9 cellular contexts compared by ENCODE assay signal in the genomic region with DNA sequence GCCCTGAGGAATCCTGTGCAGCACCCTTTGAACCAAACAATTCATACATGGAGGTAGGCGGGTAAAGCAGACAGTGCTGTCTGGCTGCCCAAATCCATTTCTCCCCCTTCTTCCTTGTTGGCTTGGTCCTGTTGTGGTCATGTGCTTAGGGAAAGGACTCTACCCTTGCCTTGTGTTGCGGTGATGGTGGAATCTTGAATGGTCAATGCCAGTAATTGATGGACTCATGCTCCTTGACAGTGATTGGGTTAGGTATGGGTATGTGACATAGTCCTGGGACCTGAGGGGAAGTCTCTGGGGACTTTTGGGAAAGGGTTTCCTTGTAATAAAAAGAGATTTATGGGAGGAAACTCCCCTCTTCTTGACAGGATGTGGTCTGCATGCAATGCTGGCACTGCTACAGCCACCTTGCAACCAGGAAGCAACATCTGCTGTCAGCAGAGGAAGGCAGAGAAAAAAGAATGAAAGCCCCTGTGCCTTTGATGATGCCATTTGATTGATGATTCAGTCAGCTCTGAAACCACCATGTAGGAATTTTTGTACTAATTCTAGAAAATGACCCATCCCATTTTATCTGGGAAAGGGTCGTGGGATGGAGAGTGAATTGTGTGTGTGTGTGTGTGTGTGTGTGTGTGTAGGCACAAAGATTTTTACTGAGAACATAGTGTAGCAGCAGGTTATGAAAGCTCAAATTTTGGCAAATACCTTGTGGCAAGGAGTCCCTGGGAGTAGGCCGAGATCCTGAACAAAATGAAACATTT. TPM values are rescaled to one million over a fixed set of nuclear protein-coding genes. Genes with fewer than 3 reads are reported as not detected.
A peak's percentile ranks its signal among the peaks of the same experiment; 100 is the strongest.
DNase-seq lines count a peak whose midpoint lies in the region; ATAC-seq and TF ChIP-seq lines count a peak whose summit lies in the region.
"Had no signal": no experiment of that assay in that cellular context is flagged by ENCODE, and none has a peak within 500 bp of the region (broad histone marks: within the 10 kb centered on the region; RNA-seq: fewer than 3 reads in every experiment).

No MANE protein-coding gene starts in this region.

- no peak overlapping the region for H3K4me3 ChIP-seq in astrocyte of the spinal cord (ENCODE audit: low read depth, low read length)
- H3K4me3 ChIP-seq in right cardiac atrium (ENCODE audit: low read length), result no peak overlapping the region
- H3K4me3 ChIP-seq: hepatocyte had no signal

- POLR2A ChIA-PET in HEK293T (lab: Yijun Ruan, JAX), result interaction anchor here (1.3 kb wide), 1 partner anchor 32 kb away, joined by 6 read pairs; no protein-coding TSS in a partner anchor

- no peak overlapping the region for H3K27ac ChIP-seq in right cardiac atrium (ENCODE audit: low read length)
- H3K27ac ChIP-seq: hepatocyte had no signal

- WGBS in right cardiac atrium, result 78% methylated on average over 4 of the region's 4 CpGs

- ATAC-seq in GM21717 (IDR thresholded peaks at IDR 0.05; ENCODE audit: unreplicated experiment), result peak; percentile 36
- ATAC-seq in stimulated activated naive CD8-positive, alpha-beta T cell treated with anti-CD3 and anti-CD28 coated beads, Interleukin-15, amount 100 ng/mL, for 72 hours, result peak; percentile 52
- no peak for ATAC-seq in right cardiac atrium

- H3K9me3 ChIP-seq in right cardiac atrium (ENCODE audit: control insufficient read depth, low read length), result no peaks in the 10 kb centered on the region

- TF ChIP-seq CTCF in astrocyte of the spinal cord (IDR thresholded peaks at IDR 0.05; ENCODE audit: low read depth, low read length), result no peak

- peak overlapping the region; percentile 100 for H3K27ac Mint-ChIP-seq in stimulated activated naive CD8-positive, alpha-beta T cell treated with anti-CD3 and anti-CD28 coated beads, Interleukin-15, amount 100 ng/mL, for 72 hours

- CTCF ChIA-PET in HEK293T (lab: Yijun Ruan, JAX), result no interaction called here

- in situ Hi-C loops in astrocyte of the spinal cord (cut with HindIII; ENCODE audit: low sequenced_read_pairs), result no loop called here

- H3K4me1 Mint-ChIP-seq in stimulated activated naive CD8-positive, alpha-beta T cell treated with anti-CD3 and anti-CD28 coated beads, Interleukin-15, amount 100 ng/mL, for 72 hours, result peaks cover 42% of the 10 kb centered on the region

- no peaks in the 10 kb centered on the region for H3K9me3 Mint-ChIP-seq in stimulated activated naive CD8-positive, alpha-beta T cell treated with anti-CD3 and anti-CD28 coated beads, Interleukin-15, amount 100 ng/mL, for 72 hours

- DNase-seq in RPMI7951 (ENCODE audit: low read depth) (peak; percentile 89), astrocyte of the spinal cord (ENCODE audit: low read depth, low spot score) (peak; percentile 5), right cardiac atrium (no peak), HEK293T (ENCODE audit: extremely low spot score) (no peak), NCI-H187 treated with DMSO at 0.1 percent for 48 hours (lab: John Stamatoyannopoulos, UW) (no peak)
- DNase-seq in stimulated activated naive CD8-positive, alpha-beta T cell treated with anti-CD3 and anti-CD28 coated beads, Interleukin-15, amount 100 ng/mL, for 72 hours, result peak; percentile 34 to 67
- DNase-seq: NCI-H524 had no signal

- H3K27me3 Mint-ChIP-seq in stimulated activated naive CD8-positive, alpha-beta T cell treated with anti-CD3 and anti-CD28 coated beads, Interleukin-15, amount 100 ng/mL, for 72 hours, result no peaks in the 10 kb centered on the region

- intact Hi-C loops in right cardiac atrium (cut with DNase I), result no loop called here

- H3K4me3 Mint-ChIP-seq in stimulated activated naive CD8-positive, alpha-beta T cell treated with anti-CD3 and anti-CD28 coated beads, Interleukin-15, amount 100 ng/mL, for 72 hours, result peak overlapping the region; percentile 83 to 97

- no peaks in the 10 kb centered on the region for H3K27me3 ChIP-seq in right cardiac atrium (ENCODE audit: control insufficient read depth, insufficient read depth)
- H3K27me3 ChIP-seq: hepatocyte had no signal

- no peaks in the 10 kb centered on the region for H3K4me1 ChIP-seq in right cardiac atrium (ENCODE audit: control insufficient read depth, insufficient read depth, low read length)

TF ChIP-seq in HEK293T, 16 proteins besides CTCF, POLR2A, EP300 and RAD21:
- TF ChIP-seq ZNF384 (IDR thresholded peaks at IDR 0.05) (no peak), NFRKB (IDR thresholded peaks at IDR 0.05) (no peak), CTBP1 (IDR thresholded peaks at IDR 0.05; ENCODE audit: borderline replicate concordance) (no peak), BHLHE40 (IDR thresholded peaks at IDR 0.05; ENCODE audit: borderline replicate concordance) (no peak), SP1 (IDR thresholded peaks at IDR 0.05) (no peak), FOXA1 (IDR thresholded peaks at IDR 0.05) (no peak), HDGF (IDR thresholded peaks at IDR 0.05; ENCODE audit: borderline replicate concordance) (no peak), FOXK2 (IDR thresholded peaks at IDR 0.05) (no peak), SUZ12 (IDR thresholded peaks at IDR 0.05) (no peak), ARNT (IDR thresholded peaks at IDR 0.05) (no peak), TARDBP (IDR thresholded peaks at IDR 0.05) (no peak), FOXM1 (IDR thresholded peaks at IDR 0.05; ENCODE audit: borderline replicate concordance) (no peak), ELF4 (IDR thresholded peaks at IDR 0.05) (no peak), L3MBTL2 (conservative IDR thresholded peaks at IDR 0.05) (no peak), LEF1 (IDR thresholded peaks at IDR 0.05; ENCODE audit: borderline replicate concordance) (no peak)
- TF ChIP-seq, protein P1, sequence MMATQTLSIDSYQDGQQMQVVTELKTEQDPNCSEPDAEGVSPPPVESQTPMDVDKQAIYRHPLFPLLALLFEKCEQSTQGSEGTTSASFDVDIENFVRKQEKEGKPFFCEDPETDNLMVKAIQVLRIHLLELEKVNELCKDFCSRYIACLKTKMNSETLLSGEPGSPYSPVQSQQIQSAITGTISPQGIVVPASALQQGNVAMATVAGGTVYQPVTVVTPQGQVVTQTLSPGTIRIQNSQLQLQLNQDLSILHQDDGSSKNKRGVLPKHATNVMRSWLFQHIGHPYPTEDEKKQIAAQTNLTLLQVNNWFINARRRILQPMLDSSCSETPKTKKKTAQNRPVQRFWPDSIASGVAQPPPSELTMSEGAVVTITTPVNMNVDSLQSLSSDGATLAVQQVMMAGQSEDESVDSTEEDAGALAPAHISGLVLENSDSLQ (IDR thresholded peaks at IDR 0.05), result no peak

RNA-seq across cellular contexts. Expression of gene HUWE1, which starts 30.0 kb away (rescaled TPM):
- total RNA-seq in RPMI7951 (2014; rRNA removed; shearing (Covaris generic)), result 83.3 and 99.5 TPM in 2 replicates
- 100 to 1,000 TPM; 109 to 159 (median 131) TPM for total RNA-seq in right cardiac atrium
- polyA plus RNA-seq in right cardiac atrium, result 46.7 TPM

Comparison
In these comparisons a context has a peak if more than half of its experiments do, and no peak if none do; other contexts are left out.
1. ATAC-seq: peak in GM21717 (single experiment) and stimulated activated naive CD8-positive, alpha-beta T cell treated with anti-CD3 and anti-CD28 coated beads, Interleukin-15, amount 100 ng/mL, for 72 hours (single experiment); none in right cardiac atrium (0 of 2).
2. DNase-seq: peak in RPMI7951 (single experiment), astrocyte of the spinal cord (single experiment) and stimulated activated naive CD8-positive, alpha-beta T cell treated with anti-CD3 and anti-CD28 coated beads, Interleukin-15, amount 100 ng/mL, for 72 hours (2 of 2); none in right cardiac atrium (0 of 3), HEK293T (single experiment) and NCI-H187 treated with DMSO at 0.1 percent for 48 hours (single experiment).